22 cellular contexts compared by ENCODE assay signal in the genomic region with DNA sequence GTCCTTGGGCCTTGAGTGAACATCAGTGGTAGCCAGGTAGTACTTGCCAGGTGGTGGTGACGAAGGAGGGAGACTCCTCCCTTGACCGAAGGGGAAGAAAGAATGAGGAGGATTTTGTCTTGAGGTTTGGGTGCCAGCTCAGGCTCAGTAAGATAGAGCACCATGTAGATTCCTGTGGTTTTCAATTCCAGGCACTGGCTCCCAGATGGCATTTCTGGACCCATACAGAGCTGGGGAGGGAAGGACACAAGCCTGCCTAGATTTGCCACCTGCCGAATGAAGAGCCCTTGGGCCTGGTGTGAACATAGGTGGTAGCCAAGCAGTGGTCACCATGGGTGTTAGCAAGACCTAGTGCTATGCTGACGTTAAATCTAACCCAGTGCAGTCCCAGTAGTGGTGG.
DNase-seq lines count a peak whose midpoint lies in the region; ATAC-seq, FAIRE-seq and TF ChIP-seq lines count a peak whose summit lies in the region.
"Had no signal": no experiment of that assay in that cellular context is flagged by ENCODE, and none has a peak within 500 bp of the region (broad histone marks: within the 10 kb centered on the region; RNA-seq: fewer than 3 reads in every experiment).

No MANE protein-coding gene starts in this region.

- no peak for TF ChIP-seq EP300 in transverse colon (IDR thresholded peaks at IDR 0.05; ENCODE audit: low read depth)

- H3K4me3 Mint-ChIP-seq in GM23338 (no peak overlapping the region), astrocyte (ENCODE audit: unreplicated experiment) (no peak overlapping the region)
- H3K4me3 Mint-ChIP-seq: CD4-positive, alpha-beta T cell; HFFc6 had no signal

- DNase-seq in GM23338 (ENCODE audit: low spot score) (no peak), astrocyte (ENCODE audit: low read depth) (peak; percentile 12), neuronal stem cell (ENCODE audit: low spot score) (no peak), transverse colon (no peak), omental fat pad (ENCODE audit: low spot score) (no peak)
- DNase-seq: ACHN; AML-193; Caco-2; CD4-positive, alpha-beta T cell; DMS79 treated with DMSO at 0.1 percent for 48 hours; GOT3; H7 had no signal

- no peaks in the 10 kb centered on the region for H3K9me2 ChIP-seq in GM23338 (ENCODE audit: insufficient read depth)

- H3K79me1 ChIP-seq in neuronal stem cell (ENCODE audit: low read depth, low read length): no peaks in the 10 kb centered on the region

- H3K4me1 ChIP-seq in GM23338 (ENCODE audit: insufficient read depth) (no peaks in the 10 kb centered on the region), astrocyte (ENCODE audit: insufficient read depth, low read length) (no peaks in the 10 kb centered on the region), neuronal stem cell (ENCODE audit: control insufficient read depth in 2 of 2, insufficient read depth in 1 of 2, low read depth in 1 of 2, low read length in 2 of 2) (no peaks in the 10 kb centered on the region), transverse colon (no peaks in the 10 kb centered on the region)
- H3K4me1 ChIP-seq: Caco-2 had no signal

- no peak for FAIRE-seq in astrocyte (lab: Jason Lieb, UNC)
- FAIRE-seq: A204.1, D721Med, GM12878, HepG2 had no signal

- no peaks in the 10 kb centered on the region for H4K20me1 ChIP-seq in GM23338 (replicated peaks; ENCODE audit: insufficient read depth)
- no peaks in the 10 kb centered on the region for H4K20me1 ChIP-seq in astrocyte (ENCODE audit: insufficient read depth, low read length)

- no peak overlapping the region for H4K8ac ChIP-seq in neuronal stem cell (ENCODE audit: low read depth, low read length)

- no peak for TF ChIP-seq POLR2A in transverse colon (IDR thresholded peaks at IDR 0.05)

- no peaks in the 10 kb centered on the region for H3F3A ChIP-seq in GM23338 (replicated peaks; ENCODE audit: low read depth)

- ATAC-seq in GM23338 (no peak), HG03108 (IDR thresholded peaks at IDR 0.05; ENCODE audit: unreplicated experiment) (no peak), HG03354 (IDR thresholded peaks at IDR 0.05; ENCODE audit: poor library complexity, severe bottlenecking, unreplicated experiment) (no peak), omental fat pad (ENCODE audit: low FRiP score) (no peak)
- ATAC-seq: GM12878, HCT116, HepG2 had no signal

- intact Hi-C loops in transverse colon (cut with DNase I; ENCODE audit: low total_unique reads): no loop called here

- H2BK120ac ChIP-seq in neuronal stem cell (ENCODE audit: low read depth, low read length): no peak overlapping the region

- H3K4me2 ChIP-seq in GM23338 (no peak overlapping the region), astrocyte (ENCODE audit: low read length) (no peak overlapping the region), neuronal stem cell (ENCODE audit: insufficient read depth, low read length, poor library complexity, severe bottlenecking) (no peak overlapping the region)
- H3K4me2 ChIP-seq: KMS-11 had no signal

- H3K4me1 Mint-ChIP-seq in GM23338 (no peaks in the 10 kb centered on the region), astrocyte (ENCODE audit: low read depth, unreplicated experiment) (peaks cover 6% of the 10 kb centered on the region)

- no peaks in the 10 kb centered on the region for H3K27me3 Mint-ChIP-seq in GM23338 (ENCODE audit: insufficient read depth, low read depth, poor library complexity)
- H3K27me3 Mint-ChIP-seq in astrocyte (ENCODE audit: low read depth, unreplicated experiment): no peaks in the 10 kb centered on the region

- no CpG with 5 or more reads among the region's 4 CpGs for WGBS in neuronal stem cell (ENCODE audit: extremely low coverage in 2 of 2, insufficient read length in 2 of 2, insufficient replicate concordance in 1 of 2), 2 donors
- 65% methylated on average over 4 of the region's 4 CpGs; no CpG with 5 or more reads in 1 of the 2 donors for WGBS in transverse colon (ENCODE audit: low coverage in 1 of 2), 2 donors

- no peak overlapping the region for H2AFZ ChIP-seq in GM23338
- no peak overlapping the region for H2AFZ ChIP-seq in astrocyte (ENCODE audit: low read depth, low read length)
- H2AFZ ChIP-seq in neuronal stem cell (ENCODE audit: low read length): no peak overlapping the region

- no peak overlapping the region for H2BK5ac ChIP-seq in neuronal stem cell (ENCODE audit: low read length)

- H3K9me3 ChIP-seq in astrocyte (ENCODE audit: insufficient read depth, low read depth, low read length) (no peaks in the 10 kb centered on the region), neuronal stem cell (replicated peaks in 1 of 2; ENCODE audit: control insufficient read depth in 2 of 2, insufficient read depth in 1 of 2, low read depth in 1 of 2, low read length in 2 of 2) (no peaks in the 10 kb centered on the region), transverse colon (no peaks in the 10 kb centered on the region)
- H3K9me3 ChIP-seq: Caco-2 had no signal

- H3K27me3 ChIP-seq in GM23338 (ENCODE audit: insufficient read depth) (no peaks in the 10 kb centered on the region), astrocyte (ENCODE audit: insufficient read depth, low read length) (no peaks in the 10 kb centered on the region), neuronal stem cell (ENCODE audit: control insufficient read depth in 3 of 3, insufficient read depth in 3 of 3, low read depth in 1 of 3, low read length in 3 of 3) (no peaks in the 10 kb centered on the region), transverse colon (no peaks in the 10 kb centered on the region)

- H2AK5ac ChIP-seq in neuronal stem cell (ENCODE audit: low read depth, low read length): no peak overlapping the region

- no peaks in the 10 kb centered on the region for H3K79me2 ChIP-seq in GM23338 (replicated peaks; ENCODE audit: insufficient read depth)
- no peaks in the 10 kb centered on the region for H3K79me2 ChIP-seq in astrocyte (ENCODE audit: insufficient read depth, low read length)

- TF ChIP-seq CTCF in GM23338 (conservative IDR thresholded peaks at IDR 0.05; ENCODE audit: low read depth in 2 of 2) (no peak), astrocyte (IDR thresholded peaks at IDR 0.05; ENCODE audit: insufficient read depth, low read depth, low read length) (no peak), transverse colon (IDR thresholded peaks at IDR 0.05) (no peak), omental fat pad (IDR thresholded peaks at IDR 0.05) (no peak)

- H2BK12ac ChIP-seq in neuronal stem cell (ENCODE audit: low read length): no peak overlapping the region

- H4K91ac ChIP-seq in neuronal stem cell (ENCODE audit: low read depth, low read length, poor library complexity): no peak overlapping the region

- no peaks in the 10 kb centered on the region for H3K9me3 Mint-ChIP-seq in GM23338
- no peaks in the 10 kb centered on the region for H3K9me3 Mint-ChIP-seq in astrocyte (ENCODE audit: unreplicated experiment)

- H3K18ac ChIP-seq in neuronal stem cell (ENCODE audit: low read length): no peak overlapping the region

- no peaks in the 10 kb centered on the region for H3K36me3 ChIP-seq in GM23338 (ENCODE audit: insufficient read depth)
- H3K36me3 ChIP-seq in astrocyte (ENCODE audit: insufficient read depth, low read length): no peaks in the 10 kb centered on the region
- H3K36me3 ChIP-seq in neuronal stem cell (replicated peaks in 1 of 2; ENCODE audit: control insufficient read depth in 2 of 2, insufficient read depth in 2 of 2, low read length in 2 of 2): no peaks in the 10 kb centered on the region
- no peaks in the 10 kb centered on the region for H3K36me3 ChIP-seq in transverse colon

- peak overlapping the region; percentile 23 for H3K14ac ChIP-seq in neuronal stem cell (ENCODE audit: low read length)

- H3K4me3 ChIP-seq in GM23338 (no peak overlapping the region), astrocyte (ENCODE audit: insufficient read depth, low read depth, low read length) (no peak overlapping the region), neuronal stem cell (ENCODE audit: low read length in 2 of 2) (no peak overlapping the region), transverse colon (no peak overlapping the region)
- H3K4me3 ChIP-seq: GM12878 had no signal

- in situ Hi-C loops in transverse colon (cut with MboI; ENCODE audit: low pct_ligation_motif_present in 1 of 4, low pct_unique_long_range_greater_than_20kb in 1 of 4, low sequenced_read_pairs in 3 of 4): no loop called here

- no peak overlapping the region for H3K4ac ChIP-seq in neuronal stem cell (ENCODE audit: low read length)

- H3K36me3 Mint-ChIP-seq in GM23338 (ENCODE audit: low read depth) (no peaks in the 10 kb centered on the region), astrocyte (ENCODE audit: low read depth, unreplicated experiment) (no peaks in the 10 kb centered on the region)

- H3K9ac ChIP-seq in astrocyte (ENCODE audit: low read length) (no peak overlapping the region), neuronal stem cell (ENCODE audit: low read depth, low read length, poor library complexity) (no peak overlapping the region)
- H3K9ac ChIP-seq: KMS-11 had no signal

- H3K23ac ChIP-seq in neuronal stem cell (ENCODE audit: low read depth, low read length, poor library complexity): no peak overlapping the region

- H3K27ac Mint-ChIP-seq in GM23338 (0 out of 2 replicates have a peak overlapping the region, but pooled peaks have one; percentile 19), astrocyte (ENCODE audit: unreplicated experiment) (no peak overlapping the region)
- H3K27ac Mint-ChIP-seq: CD4-positive, alpha-beta T cell; HFFc6 had no signal

- H2BK15ac ChIP-seq in neuronal stem cell (ENCODE audit: low read length): no peak overlapping the region

- H3K27ac ChIP-seq in GM23338 (ENCODE audit: low read depth) (no peak overlapping the region), astrocyte (ENCODE audit: low read depth, low read length) (no peak overlapping the region), neuronal stem cell (replicated peaks; ENCODE audit: low read length) (no peak overlapping the region), transverse colon (no peak overlapping the region)
- H3K27ac ChIP-seq: C4-2B, KMS-11 had no signal

TF ChIP-seq in GM23338, 12 proteins besides CTCF, POLR2A, EP300 and RAD21:
- no peak for TF ChIP-seq EZH2 (IDR thresholded peaks at IDR 0.05; ENCODE audit: low read depth, unreplicated experiment)
